ENCODE assay signal across 12 cellular contexts in the genomic region with DNA sequence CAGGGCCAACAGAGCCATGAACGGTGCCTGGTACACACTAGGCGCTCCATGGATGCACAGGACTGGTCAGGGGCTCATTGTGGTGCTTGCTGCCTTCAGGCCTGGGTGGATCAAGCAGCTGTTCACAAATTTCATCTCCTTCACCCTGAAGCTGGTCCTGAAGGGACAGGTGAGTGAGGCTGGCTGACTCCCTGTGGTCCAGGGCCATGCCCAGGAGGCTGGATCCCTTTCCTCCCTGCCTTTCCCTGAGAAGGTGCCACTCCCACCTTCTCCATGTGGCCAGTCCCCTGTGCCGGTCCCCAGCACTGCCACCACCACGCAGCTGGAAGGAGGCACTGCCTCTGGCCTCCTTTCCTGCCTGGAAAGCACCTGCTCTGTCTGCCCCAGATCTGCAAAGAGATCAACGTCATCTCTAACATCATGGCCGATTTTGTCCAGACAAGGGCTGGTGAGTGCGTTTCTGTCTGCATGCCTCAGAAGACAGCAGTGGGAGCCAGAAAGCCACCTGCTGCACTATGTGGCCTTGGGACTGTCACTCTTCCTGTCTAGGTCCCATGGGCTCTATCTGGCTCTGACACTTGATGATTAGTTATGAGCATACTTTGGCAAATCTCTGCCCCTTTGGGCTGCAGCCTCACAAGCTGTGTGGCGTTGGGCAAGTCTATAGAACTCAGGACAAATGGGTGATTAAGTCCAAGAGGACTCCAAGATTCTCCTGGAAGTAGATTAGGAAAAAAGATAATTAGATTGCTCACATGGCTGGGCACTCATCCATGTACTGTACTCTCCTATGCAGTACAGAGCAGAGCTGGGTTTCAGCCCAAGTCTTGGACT. TPM values are rescaled to one million over a fixed set of nuclear protein-coding genes. Genes with fewer than 3 reads are reported as not detected.
DNase-seq lines count a peak whose midpoint lies in the region; ATAC-seq and TF ChIP-seq lines count a peak whose summit lies in the region.
"Had no signal": no experiment of that assay in that cellular context is flagged by ENCODE, and none has a peak within 500 bp of the region (broad histone marks: within the 10 kb centered on the region; RNA-seq: fewer than 3 reads in every experiment).

No MANE protein-coding gene starts in this region.

- H3K79me2 ChIP-seq in trophoblast cell (ENCODE audit: control insufficient read depth, insufficient read depth, low read length, poor library complexity), result no peaks in the 10 kb centered on the region

- peak overlapping the region; percentile 55; the same call in 1 of the 2 replicates for H3K27ac Mint-ChIP-seq in HFFc6
- H3K27ac Mint-ChIP-seq in IgD-negative memory B cell, result peak overlapping the region; percentile 90 to 100 (median 98)
- H3K27ac Mint-ChIP-seq in WTC11, result no peak overlapping the region

- no peaks in the 10 kb centered on the region for H3K36me3 ChIP-seq in trophoblast cell (ENCODE audit: control insufficient read depth in 1 of 2, insufficient read depth in 2 of 2, low read length in 2 of 2)

- H3K4me3 Mint-ChIP-seq in HFFc6 (no peak overlapping the region), IgD-negative memory B cell (peak overlapping the region in 3 of 4 donors; percentile 38 to 85 (median 58)), WTC11 (no peak overlapping the region)

- DNase-seq in HFFc6 (peak; percentile 66), trophoblast cell (no peak), NCI-H146 treated with DMSO at 0.1 percent for 48 hours (lab: John Stamatoyannopoulos, UW; ENCODE audit: unreplicated experiment) (no peak), WTC11 (ENCODE audit: low spot score) (no peak), NCI-H1436 treated with DMSO at 0.1 percent for 48 hours (lab: John Stamatoyannopoulos, UW) (no peak), NCI-H2029 treated with DMSO at 0.1 percent for 48 hours (lab: John Stamatoyannopoulos, UW) (no peak)
- DNase-seq: activated CD4-positive, alpha-beta T cell treated with anti-CD3 and anti-CD28 coated beads, Interleukin-2, amount 50 U/mL, for 48 hours; cortex of kidney; left cardiac atrium; NCI-H524 had no signal

- H3K79me1 ChIP-seq in trophoblast cell (ENCODE audit: low read length), result no peaks in the 10 kb centered on the region

- TF ChIP-seq CTCF in HFFc6 (IDR thresholded peaks at IDR 0.05) (no peak), WTC11 (IDR thresholded peaks at IDR 0.05) (no peak)

- peaks cover 8% of the 10 kb centered on the region for H3K9me3 ChIP-seq in trophoblast cell (ENCODE audit: insufficient read depth, low read depth, low read length)

- H2AFZ ChIP-seq in trophoblast cell (ENCODE audit: insufficient read depth, low read length, poor library complexity), result no peak overlapping the region

- no peak overlapping the region for H3K14ac ChIP-seq in trophoblast cell (ENCODE audit: low read length)

- no peak overlapping the region for H3K4ac ChIP-seq in trophoblast cell (ENCODE audit: low read depth, low read length)

- no peak overlapping the region for H3K23ac ChIP-seq in trophoblast cell (ENCODE audit: low read length)

- H3K27me3 ChIP-seq in trophoblast cell (ENCODE audit: insufficient read depth, low read length), result no peaks in the 10 kb centered on the region

- H2BK12ac ChIP-seq in trophoblast cell (ENCODE audit: low read length), result no peak overlapping the region

- no peak overlapping the region for H2BK120ac ChIP-seq in trophoblast cell (ENCODE audit: insufficient read depth, low read length, poor library complexity)

- H3K4me1 ChIP-seq in trophoblast cell (ENCODE audit: control insufficient read depth in 1 of 2, insufficient read depth in 2 of 2, low read length in 2 of 2), result no peaks in the 10 kb centered on the region

- CTCF ChIA-PET in WTC11 (lab: Charles Lee), result interaction anchor here (1.0 kb wide), 1 partner anchor 75 kb away, joined by 3 read pairs; no protein-coding TSS in a partner anchor

- H2AK5ac ChIP-seq in trophoblast cell (ENCODE audit: low read length), result no peak overlapping the region

- no peaks in the 10 kb centered on the region for H3K9me3 Mint-ChIP-seq in HFFc6
- H3K9me3 Mint-ChIP-seq in IgD-negative memory B cell, result no peaks in the 10 kb centered on the region
- H3K9me3 Mint-ChIP-seq in WTC11, result peaks cover 8% of the 10 kb centered on the region; the same call in 1 of the 2 replicates

- no peak overlapping the region for H3K27ac ChIP-seq in trophoblast cell (ENCODE audit: low read depth, low read length)

- POLR2A ChIA-PET in WTC11 (lab: Charles Lee), result no interaction called here

- no peak overlapping the region for H2BK5ac ChIP-seq in trophoblast cell (ENCODE audit: low read depth, low read length, poor library complexity)

- H3K27me3 Mint-ChIP-seq in HFFc6 (ENCODE audit: insufficient read depth), result peaks cover 4% of the 10 kb centered on the region
- H3K27me3 Mint-ChIP-seq in IgD-negative memory B cell, result peaks cover 6% of the 10 kb centered on the region
- no peaks in the 10 kb centered on the region for H3K27me3 Mint-ChIP-seq in WTC11 (ENCODE audit: low read depth)

- no peak overlapping the region for H4K8ac ChIP-seq in trophoblast cell (ENCODE audit: low read depth, low read length)

- ATAC-seq in GM18873 (IDR thresholded peaks at IDR 0.05; ENCODE audit: low FRiP score, unreplicated experiment), result peak; percentile 67
- no peak for ATAC-seq in WTC11

- H3K4me1 Mint-ChIP-seq in HFFc6 (ENCODE audit: low read depth), result peaks cover 35% of the 10 kb centered on the region
- peaks cover 41 to 60% (median 43%) of the 10 kb centered on the region in 3 donors for H3K4me1 Mint-ChIP-seq in IgD-negative memory B cell
- H3K4me1 Mint-ChIP-seq in WTC11, result no peaks in the 10 kb centered on the region

- no peak overlapping the region for H3K4me2 ChIP-seq in trophoblast cell (ENCODE audit: low read length)

- no peak overlapping the region for H4K91ac ChIP-seq in trophoblast cell (ENCODE audit: low read depth, low read length)

- H4K12ac ChIP-seq in trophoblast cell (ENCODE audit: low read depth, low read length), result no peak overlapping the region

- no peak overlapping the region for H3K9ac ChIP-seq in trophoblast cell (ENCODE audit: low read length)

- H3K36me3 Mint-ChIP-seq in HFFc6 (ENCODE audit: low read depth) (no peaks in the 10 kb centered on the region), IgD-negative memory B cell (peaks cover 4% of the 10 kb centered on the region), WTC11 (no peaks in the 10 kb centered on the region)

- H3K4me3 ChIP-seq in trophoblast cell (ENCODE audit: low read depth, low read length), result peak overlapping the region; percentile 32

- no CpG with 5 or more reads among the region's 8 CpGs for WGBS in trophoblast cell (ENCODE audit: extremely low coverage, insufficient coverage, insufficient read length)

- no peak overlapping the region for H3K18ac ChIP-seq in trophoblast cell (ENCODE audit: low read length)

TF ChIP-seq in WTC11, 78 proteins besides CTCF, POLR2A, EP300 and RAD21:
- TF ChIP-seq GRHL2 (CRISPR knock-in tag; IDR thresholded peaks at IDR 0.05; ENCODE audit: insufficient replicate concordance, severe bottlenecking) (no peak), TEAD4 (CRISPR knock-in tag; IDR thresholded peaks at IDR 0.05) (no peak), ZNF121 (CRISPR knock-in tag; IDR thresholded peaks at IDR 0.05) (no peak), SMAD3 (CRISPR knock-in tag; IDR thresholded peaks at IDR 0.05; ENCODE audit: borderline replicate concordance) (no peak), SOX15 (CRISPR knock-in tag; IDR thresholded peaks at IDR 0.05) (no peak), NFYB (CRISPR knock-in tag; conservative IDR thresholded peaks at IDR 0.05; ENCODE audit: low read depth) (no peak), TEAD1 (CRISPR knock-in tag; IDR thresholded peaks at IDR 0.05) (no peak), CBFB (CRISPR knock-in tag; IDR thresholded peaks at IDR 0.05; ENCODE audit: low read depth) (no peak)
- TF ChIP-seq, protein P1, sequence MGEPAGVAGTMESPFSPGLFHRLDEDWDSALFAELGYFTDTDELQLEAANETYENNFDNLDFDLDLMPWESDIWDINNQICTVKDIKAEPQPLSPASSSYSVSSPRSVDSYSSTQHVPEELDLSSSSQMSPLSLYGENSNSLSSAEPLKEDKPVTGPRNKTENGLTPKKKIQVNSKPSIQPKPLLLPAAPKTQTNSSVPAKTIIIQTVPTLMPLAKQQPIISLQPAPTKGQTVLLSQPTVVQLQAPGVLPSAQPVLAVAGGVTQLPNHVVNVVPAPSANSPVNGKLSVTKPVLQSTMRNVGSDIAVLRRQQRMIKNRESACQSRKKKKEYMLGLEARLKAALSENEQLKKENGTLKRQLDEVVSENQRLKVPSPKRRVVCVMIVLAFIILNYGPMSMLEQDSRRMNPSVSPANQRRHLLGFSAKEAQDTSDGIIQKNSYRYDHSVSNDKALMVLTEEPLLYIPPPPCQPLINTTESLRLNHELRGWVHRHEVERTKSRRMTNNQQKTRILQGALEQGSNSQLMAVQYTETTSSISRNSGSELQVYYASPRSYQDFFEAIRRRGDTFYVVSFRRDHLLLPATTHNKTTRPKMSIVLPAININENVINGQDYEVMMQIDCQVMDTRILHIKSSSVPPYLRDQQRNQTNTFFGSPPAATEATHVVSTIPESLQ (CRISPR knock-in tag; IDR thresholded peaks at IDR 0.05), result no peak
- TF ChIP-seq, protein P2, sequence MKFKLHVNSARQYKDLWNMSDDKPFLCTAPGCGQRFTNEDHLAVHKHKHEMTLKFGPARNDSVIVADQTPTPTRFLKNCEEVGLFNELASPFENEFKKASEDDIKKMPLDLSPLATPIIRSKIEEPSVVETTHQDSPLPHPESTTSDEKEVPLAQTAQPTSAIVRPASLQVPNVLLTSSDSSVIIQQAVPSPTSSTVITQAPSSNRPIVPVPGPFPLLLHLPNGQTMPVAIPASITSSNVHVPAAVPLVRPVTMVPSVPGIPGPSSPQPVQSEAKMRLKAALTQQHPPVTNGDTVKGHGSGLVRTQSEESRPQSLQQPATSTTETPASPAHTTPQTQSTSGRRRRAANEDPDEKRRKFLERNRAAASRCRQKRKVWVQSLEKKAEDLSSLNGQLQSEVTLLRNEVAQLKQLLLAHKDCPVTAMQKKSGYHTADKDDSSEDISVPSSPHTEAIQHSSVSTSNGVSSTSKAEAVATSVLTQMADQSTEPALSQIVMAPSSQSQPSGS (CRISPR knock-in tag; IDR thresholded peaks at IDR 0.05; ENCODE audit: borderline replicate concordance, low read depth), result no peak

RNA-seq across cellular contexts. Expression of a gene that starts 9.4 kb away (rescaled TPM):
- total RNA-seq in HFFc6 (2021; fragmentation: NEBNext Ultra II Directional; extraction: Animal tissue kit (Norgen Biotek cat#: 25700)), result not detected
- 0.79 TPM for polyA plus RNA-seq in IgD-negative memory B cell
- 0.07 and 0.12 TPM in 2 replicates for polyA plus RNA-seq in trophoblast cell (2013)
- total RNA-seq in WTC11 (2021), result not detected in 3 replicates

RNA-seq across cellular contexts. Expression of a gene that starts 18.2 kb away (rescaled TPM):
- 10 to 100 TPM; 18.2 to 26.2 (median 21.7) TPM for total RNA-seq in HFFc6 (2021; fragmentation: NEBNext Ultra II Directional; extraction: Animal tissue kit (Norgen Biotek cat#: 25700))
- 134 TPM for polyA plus RNA-seq in IgD-negative memory B cell
- polyA plus RNA-seq in trophoblast cell (2013), result 0.08 and 0.11 TPM in 2 replicates
- 2.6 to 2.8 TPM (median 2.7 TPM) in 3 replicates for total RNA-seq in WTC11 (2021)

RNA-seq across cellular contexts. Expression of a gene that starts 39.2 kb away (rescaled TPM):
- total RNA-seq in HFFc6 (2021; fragmentation: NEBNext Ultra II Directional; extraction: Animal tissue kit (Norgen Biotek cat#: 25700)), result 100 to 1,000 TPM in 3 of 6 experiments, 10 to 100 TPM in 3; 87.9 to 109 (median 96.9) TPM
- polyA plus RNA-seq in IgD-negative memory B cell, result 298 TPM
- 252 and 267 TPM in 2 replicates for polyA plus RNA-seq in trophoblast cell (2013)
- 21.4 to 30.8 TPM (median 21.7 TPM) in 3 replicates for total RNA-seq in WTC11 (2021)

Comparison
In these comparisons a context has a peak if more than half of its experiments do, and no peak if none do; other contexts are left out.
1. H3K4me3 Mint-ChIP-seq: peak in IgD-negative memory B cell (3 of 4); none in HFFc6 (single experiment) and WTC11 (single experiment).